Comparison of ENCODE assay signal across 1 cellular context in genomic region chr5:72467421-72467820, GRCh38.
TF ChIP-seq lines count a peak whose summit lies in the region.

No MANE protein-coding gene starts in this region.

TF ChIP-seq in H1, 55 proteins besides CTCF, POLR2A, EP300 and RAD21:
- TF ChIP-seq PHF8 (conservative IDR thresholded peaks at IDR 0.05; ENCODE audit: low read depth, low read length) = no peak
- no peak for TF ChIP-seq MAX (IDR thresholded peaks at IDR 0.05)
- TF ChIP-seq TCF12 (IDR thresholded peaks at IDR 0.05; ENCODE audit: low read depth, low read length) = no peak
- no peak for TF ChIP-seq GTF2F1 (IDR thresholded peaks at IDR 0.05; ENCODE audit: borderline replicate concordance, low read depth, low read length)
- TF ChIP-seq EZH2 (IDR thresholded peaks at IDR 0.05; ENCODE audit: low read depth, low read length, severe bottlenecking) = no peak
- no peak for TF ChIP-seq POLR2AphosphoS5 (IDR thresholded peaks at IDR 0.05; ENCODE audit: low read depth, low read length)
- no peak for TF ChIP-seq HDAC6 (IDR thresholded peaks at IDR 0.05; ENCODE audit: low read depth, low read length)
- TF ChIP-seq SP2 (IDR thresholded peaks at IDR 0.05; ENCODE audit: low read length) = no peak
- no peak for TF ChIP-seq FOSL1 (IDR thresholded peaks at IDR 0.05; ENCODE audit: insufficient read depth, low read depth, low read length)
- no peak for TF ChIP-seq SIRT6 (IDR thresholded peaks at IDR 0.05; ENCODE audit: low read length)
- TF ChIP-seq SIN3A (conservative IDR thresholded peaks at IDR 0.05 in 1 of 2, IDR thresholded peaks at IDR 0.05 in 1 of 2; ENCODE audit: low read depth in 1 of 2, low read length in 2 of 2) = no peak
- TF ChIP-seq ZNF274 (IDR thresholded peaks at IDR 0.05; ENCODE audit: borderline replicate concordance, extremely low read depth, low read length) = no peak
- TF ChIP-seq ATF2 (IDR thresholded peaks at IDR 0.05; ENCODE audit: low read length) = no peak
- no peak for TF ChIP-seq JUND (IDR thresholded peaks at IDR 0.05; ENCODE audit: low read length)
- TF ChIP-seq RXRA (IDR thresholded peaks at IDR 0.05; ENCODE audit: insufficient read depth, low read depth, low read length) = no peak
- TF ChIP-seq RFX5 (IDR thresholded peaks at IDR 0.05; ENCODE audit: borderline replicate concordance, low read depth, low read length) = no peak
